1 cellular context compared by ENCODE assay signal in the genomic region with DNA sequence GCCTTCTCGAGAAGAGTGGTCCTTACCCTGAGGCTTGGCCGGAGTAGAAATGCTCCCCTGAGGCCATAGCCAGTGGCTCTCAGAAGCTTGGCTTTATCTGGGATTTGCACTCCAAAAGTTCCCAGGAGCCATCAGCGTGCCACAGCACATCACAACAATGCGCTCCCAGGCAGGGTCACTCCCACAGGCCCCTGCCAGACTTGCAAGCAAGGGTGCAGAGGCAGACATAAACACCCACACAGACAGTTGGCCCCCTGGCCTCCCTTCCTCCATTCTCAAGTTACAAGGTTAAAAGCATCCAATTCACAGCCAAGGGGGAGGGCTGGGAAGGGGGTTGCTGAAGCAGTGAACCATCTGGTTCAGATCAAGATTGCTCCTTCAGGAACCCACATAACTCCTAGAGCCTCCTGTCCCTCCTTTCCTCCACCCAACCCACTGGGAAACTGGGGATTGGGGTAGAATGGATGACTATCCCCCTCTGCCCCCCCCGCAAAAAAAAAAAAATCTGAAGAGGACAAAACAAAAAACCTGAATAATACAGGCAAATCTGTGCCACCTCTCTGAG.
TF ChIP-seq lines count a peak whose summit lies in the region.

No MANE protein-coding gene starts in this region.

TF ChIP-seq in K562, 482 proteins besides CTCF, POLR2A, EP300 and RAD21 (continued from another document and continues in another):
- TF ChIP-seq CHCHD3 (CRISPR knock-in tag; IDR thresholded peaks at IDR 0.05), result no peak
- no peak for TF ChIP-seq IRF2 (CRISPR knock-in tag; IDR thresholded peaks at IDR 0.05)
- TF ChIP-seq, protein P1, sequence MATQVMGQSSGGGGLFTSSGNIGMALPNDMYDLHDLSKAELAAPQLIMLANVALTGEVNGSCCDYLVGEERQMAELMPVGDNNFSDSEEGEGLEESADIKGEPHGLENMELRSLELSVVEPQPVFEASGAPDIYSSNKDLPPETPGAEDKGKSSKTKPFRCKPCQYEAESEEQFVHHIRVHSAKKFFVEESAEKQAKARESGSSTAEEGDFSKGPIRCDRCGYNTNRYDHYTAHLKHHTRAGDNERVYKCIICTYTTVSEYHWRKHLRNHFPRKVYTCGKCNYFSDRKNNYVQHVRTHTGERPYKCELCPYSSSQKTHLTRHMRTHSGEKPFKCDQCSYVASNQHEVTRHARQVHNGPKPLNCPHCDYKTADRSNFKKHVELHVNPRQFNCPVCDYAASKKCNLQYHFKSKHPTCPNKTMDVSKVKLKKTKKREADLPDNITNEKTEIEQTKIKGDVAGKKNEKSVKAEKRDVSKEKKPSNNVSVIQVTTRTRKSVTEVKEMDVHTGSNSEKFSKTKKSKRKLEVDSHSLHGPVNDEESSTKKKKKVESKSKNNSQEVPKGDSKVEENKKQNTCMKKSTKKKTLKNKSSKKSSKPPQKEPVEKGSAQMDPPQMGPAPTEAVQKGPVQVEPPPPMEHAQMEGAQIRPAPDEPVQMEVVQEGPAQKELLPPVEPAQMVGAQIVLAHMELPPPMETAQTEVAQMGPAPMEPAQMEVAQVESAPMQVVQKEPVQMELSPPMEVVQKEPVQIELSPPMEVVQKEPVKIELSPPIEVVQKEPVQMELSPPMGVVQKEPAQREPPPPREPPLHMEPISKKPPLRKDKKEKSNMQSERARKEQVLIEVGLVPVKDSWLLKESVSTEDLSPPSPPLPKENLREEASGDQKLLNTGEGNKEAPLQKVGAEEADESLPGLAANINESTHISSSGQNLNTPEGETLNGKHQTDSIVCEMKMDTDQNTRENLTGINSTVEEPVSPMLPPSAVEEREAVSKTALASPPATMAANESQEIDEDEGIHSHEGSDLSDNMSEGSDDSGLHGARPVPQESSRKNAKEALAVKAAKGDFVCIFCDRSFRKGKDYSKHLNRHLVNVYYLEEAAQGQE (CRISPR knock-in tag; IDR thresholded peaks at IDR 0.05; ENCODE audit: low read depth), result no peak
- no peak for TF ChIP-seq BMI1 (IDR thresholded peaks at IDR 0.05; ENCODE audit: low read length)
- TF ChIP-seq, protein P2, sequence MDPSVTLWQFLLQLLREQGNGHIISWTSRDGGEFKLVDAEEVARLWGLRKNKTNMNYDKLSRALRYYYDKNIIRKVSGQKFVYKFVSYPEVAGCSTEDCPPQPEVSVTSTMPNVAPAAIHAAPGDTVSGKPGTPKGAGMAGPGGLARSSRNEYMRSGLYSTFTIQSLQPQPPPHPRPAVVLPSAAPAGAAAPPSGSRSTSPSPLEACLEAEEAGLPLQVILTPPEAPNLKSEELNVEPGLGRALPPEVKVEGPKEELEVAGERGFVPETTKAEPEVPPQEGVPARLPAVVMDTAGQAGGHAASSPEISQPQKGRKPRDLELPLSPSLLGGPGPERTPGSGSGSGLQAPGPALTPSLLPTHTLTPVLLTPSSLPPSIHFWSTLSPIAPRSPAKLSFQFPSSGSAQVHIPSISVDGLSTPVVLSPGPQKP (CRISPR knock-in tag; IDR thresholded peaks at IDR 0.05), result no peak
- TF ChIP-seq TOE1 (IDR thresholded peaks at IDR 0.05; ENCODE audit: borderline replicate concordance), result no peak
- no peak for TF ChIP-seq TOE1 (CRISPR knock-in tag; IDR thresholded peaks at IDR 0.05; ENCODE audit: borderline replicate concordance, low read depth)
- TF ChIP-seq MEF2A (IDR thresholded peaks at IDR 0.05; ENCODE audit: control insufficient read depth, low read depth, low read length), result 0 out of 2 replicates have a peak, but pooled peaks have one; percentile 52
- no peak for TF ChIP-seq NFYB (IDR thresholded peaks at IDR 0.05; ENCODE audit: extremely low read depth, insufficient read length)
- TF ChIP-seq, protein P3, sequence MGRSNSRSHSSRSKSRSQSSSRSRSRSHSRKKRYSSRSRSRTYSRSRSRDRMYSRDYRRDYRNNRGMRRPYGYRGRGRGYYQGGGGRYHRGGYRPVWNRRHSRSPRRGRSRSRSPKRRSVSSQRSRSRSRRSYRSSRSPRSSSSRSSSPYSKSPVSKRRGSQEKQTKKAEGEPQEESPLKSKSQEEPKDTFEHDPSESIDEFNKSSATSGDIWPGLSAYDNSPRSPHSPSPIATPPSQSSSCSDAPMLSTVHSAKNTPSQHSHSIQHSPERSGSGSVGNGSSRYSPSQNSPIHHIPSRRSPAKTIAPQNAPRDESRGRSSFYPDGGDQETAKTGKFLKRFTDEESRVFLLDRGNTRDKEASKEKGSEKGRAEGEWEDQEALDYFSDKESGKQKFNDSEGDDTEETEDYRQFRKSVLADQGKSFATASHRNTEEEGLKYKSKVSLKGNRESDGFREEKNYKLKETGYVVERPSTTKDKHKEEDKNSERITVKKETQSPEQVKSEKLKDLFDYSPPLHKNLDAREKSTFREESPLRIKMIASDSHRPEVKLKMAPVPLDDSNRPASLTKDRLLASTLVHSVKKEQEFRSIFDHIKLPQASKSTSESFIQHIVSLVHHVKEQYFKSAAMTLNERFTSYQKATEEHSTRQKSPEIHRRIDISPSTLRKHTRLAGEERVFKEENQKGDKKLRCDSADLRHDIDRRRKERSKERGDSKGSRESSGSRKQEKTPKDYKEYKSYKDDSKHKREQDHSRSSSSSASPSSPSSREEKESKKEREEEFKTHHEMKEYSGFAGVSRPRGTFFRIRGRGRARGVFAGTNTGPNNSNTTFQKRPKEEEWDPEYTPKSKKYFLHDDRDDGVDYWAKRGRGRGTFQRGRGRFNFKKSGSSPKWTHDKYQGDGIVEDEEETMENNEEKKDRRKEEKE (IDR thresholded peaks at IDR 0.05; ENCODE audit: borderline replicate concordance in 1 of 2, control insufficient read depth in 1 of 2, low read depth in 2 of 2, low read length in 1 of 2), result no peak
- no peak for TF ChIP-seq ILK (tag; IDR thresholded peaks at IDR 0.05; ENCODE audit: borderline replicate concordance, low read depth)
- TF ChIP-seq, protein P4, sequence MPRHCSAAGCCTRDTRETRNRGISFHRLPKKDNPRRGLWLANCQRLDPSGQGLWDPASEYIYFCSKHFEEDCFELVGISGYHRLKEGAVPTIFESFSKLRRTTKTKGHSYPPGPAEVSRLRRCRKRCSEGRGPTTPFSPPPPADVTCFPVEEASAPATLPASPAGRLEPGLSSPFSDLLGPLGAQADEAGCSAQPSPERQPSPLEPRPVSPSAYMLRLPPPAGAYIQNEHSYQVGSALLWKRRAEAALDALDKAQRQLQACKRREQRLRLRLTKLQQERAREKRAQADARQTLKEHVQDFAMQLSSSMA (CRISPR knock-in tag; IDR thresholded peaks at IDR 0.05), result no peak
- no peak for TF ChIP-seq LCOR (CRISPR knock-in tag; IDR thresholded peaks at IDR 0.05)
- no peak for TF ChIP-seq ZBTB40 (IDR thresholded peaks at IDR 0.05)
- no peak for TF ChIP-seq ZBTB40 (CRISPR knock-in tag; IDR thresholded peaks at IDR 0.05)
- peak; percentile 70; the same call in 1 of the 2 replicates for TF ChIP-seq DMBX1 (CRISPR knock-in tag; IDR thresholded peaks at IDR 0.05; ENCODE audit: borderline replicate concordance)
- TF ChIP-seq, protein P5, sequence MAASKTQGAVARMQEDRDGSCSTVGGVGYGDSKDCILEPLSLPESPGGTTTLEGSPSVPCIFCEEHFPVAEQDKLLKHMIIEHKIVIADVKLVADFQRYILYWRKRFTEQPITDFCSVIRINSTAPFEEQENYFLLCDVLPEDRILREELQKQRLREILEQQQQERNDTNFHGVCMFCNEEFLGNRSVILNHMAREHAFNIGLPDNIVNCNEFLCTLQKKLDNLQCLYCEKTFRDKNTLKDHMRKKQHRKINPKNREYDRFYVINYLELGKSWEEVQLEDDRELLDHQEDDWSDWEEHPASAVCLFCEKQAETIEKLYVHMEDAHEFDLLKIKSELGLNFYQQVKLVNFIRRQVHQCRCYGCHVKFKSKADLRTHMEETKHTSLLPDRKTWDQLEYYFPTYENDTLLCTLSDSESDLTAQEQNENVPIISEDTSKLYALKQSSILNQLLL (CRISPR knock-in tag; IDR thresholded peaks at IDR 0.05; ENCODE audit: borderline replicate concordance), result no peak
- no peak for TF ChIP-seq ZNF124 (CRISPR knock-in tag; IDR thresholded peaks at IDR 0.05)
- no peak for TF ChIP-seq ATF6 (CRISPR knock-in tag; IDR thresholded peaks at IDR 0.05)
- TF ChIP-seq, protein P6, sequence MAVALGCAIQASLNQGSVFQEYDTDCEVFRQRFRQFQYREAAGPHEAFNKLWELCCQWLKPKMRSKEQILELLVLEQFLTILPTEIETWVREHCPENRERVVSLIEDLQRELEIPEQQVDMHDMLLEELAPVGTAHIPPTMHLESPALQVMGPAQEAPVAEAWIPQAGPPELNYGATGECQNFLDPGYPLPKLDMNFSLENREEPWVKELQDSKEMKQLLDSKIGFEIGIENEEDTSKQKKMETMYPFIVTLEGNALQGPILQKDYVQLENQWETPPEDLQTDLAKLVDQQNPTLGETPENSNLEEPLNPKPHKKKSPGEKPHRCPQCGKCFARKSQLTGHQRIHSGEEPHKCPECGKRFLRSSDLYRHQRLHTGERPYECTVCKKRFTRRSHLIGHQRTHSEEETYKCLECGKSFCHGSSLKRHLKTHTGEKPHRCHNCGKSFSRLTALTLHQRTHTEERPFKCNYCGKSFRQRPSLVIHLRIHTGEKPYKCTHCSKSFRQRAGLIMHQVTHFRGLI (CRISPR knock-in tag; IDR thresholded peaks at IDR 0.05), result no peak
- no peak for TF ChIP-seq MCM7 (IDR thresholded peaks at IDR 0.05)
- TF ChIP-seq NR4A1 (CRISPR knock-in tag; IDR thresholded peaks at IDR 0.05), result no peak
- TF ChIP-seq NR4A1 (tag; IDR thresholded peaks at IDR 0.05), result peak; percentile 58; the same call in 1 of the 2 replicates
- no peak for TF ChIP-seq ZNF655 (CRISPR knock-in tag; IDR thresholded peaks at IDR 0.05)
- TF ChIP-seq ZNF57 (CRISPR knock-in tag; IDR thresholded peaks at IDR 0.05), result no peak
- TF ChIP-seq MEF2D (tag; conservative IDR thresholded peaks at IDR 0.05; ENCODE audit: low read depth), result no peak
- TF ChIP-seq HEY1 (CRISPR knock-in tag; IDR thresholded peaks at IDR 0.05; ENCODE audit: borderline replicate concordance), result no peak
